ENCODE assay signal across 16 cellular contexts in the genomic region with DNA sequence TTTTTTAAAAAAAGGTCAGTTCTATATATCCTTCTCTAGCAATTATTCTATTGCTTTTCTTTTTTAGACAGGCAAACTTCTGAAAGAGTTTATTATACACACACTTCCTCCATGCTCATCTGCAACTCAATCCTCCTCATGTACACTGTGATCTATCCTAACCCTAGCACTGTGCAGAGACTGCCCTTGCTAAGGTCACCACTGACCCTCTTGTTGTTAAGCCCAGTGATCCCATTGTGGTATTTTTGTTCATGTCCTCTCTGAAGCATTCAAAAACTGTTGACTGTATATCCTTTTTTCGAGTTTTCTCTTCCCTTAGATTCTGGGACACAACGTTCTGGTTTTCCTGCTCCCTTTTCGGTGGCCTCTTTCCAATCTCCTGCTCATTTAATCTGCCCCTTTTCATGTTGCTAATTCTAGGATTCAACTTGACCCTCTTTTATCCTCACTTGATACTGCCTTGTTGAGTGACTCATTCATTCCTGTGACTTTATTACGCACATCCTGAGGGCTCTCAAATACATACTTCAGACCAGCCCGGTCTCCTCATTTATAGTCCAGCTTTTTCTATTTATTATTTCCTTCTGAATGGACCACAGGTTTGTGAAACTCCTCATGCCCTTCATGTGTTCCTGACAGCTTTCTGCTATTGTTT. TPM values are rescaled to one million over a fixed set of nuclear protein-coding genes. Genes with fewer than 3 reads are reported as not detected.
DNase-seq lines count a peak whose midpoint lies in the region; ATAC-seq, FAIRE-seq and TF ChIP-seq lines count a peak whose summit lies in the region.
"Had no signal": no experiment of that assay in that cellular context is flagged by ENCODE, and none has a peak within 500 bp of the region (broad histone marks: within the 10 kb centered on the region; RNA-seq: fewer than 3 reads in every experiment).

No MANE protein-coding gene starts in this region.

- H3K36me3 Mint-ChIP-seq in astrocyte (ENCODE audit: low read depth, unreplicated experiment) (no peaks in the 10 kb centered on the region), progenitor cell of endocrine pancreas (ENCODE audit: insufficient read depth) (no peaks in the 10 kb centered on the region)
- no peaks in the 10 kb centered on the region for H3K36me3 Mint-ChIP-seq in activated naive CD8-positive, alpha-beta T cell treated with anti-CD3 and anti-CD28 coated beads, Interleukin-2, amount 50 U/mL, for 24 hours (ENCODE audit: low read depth)
- H3K36me3 Mint-ChIP-seq: brain, naive B cell had no signal

- no peaks in the 10 kb centered on the region for H3K9me3 ChIP-seq in astrocyte (ENCODE audit: insufficient read depth, low read depth, low read length)
- H3K9me3 ChIP-seq in spleen: no peaks in the 10 kb centered on the region
- H3K9me3 ChIP-seq: Caco-2 had no signal

- H3K27me3 Mint-ChIP-seq in astrocyte (ENCODE audit: low read depth, unreplicated experiment) (no peaks in the 10 kb centered on the region), progenitor cell of endocrine pancreas (no peaks in the 10 kb centered on the region)
- H3K27me3 Mint-ChIP-seq in activated naive CD8-positive, alpha-beta T cell treated with anti-CD3 and anti-CD28 coated beads, Interleukin-2, amount 50 U/mL, for 24 hours: peaks cover 2% of the 10 kb centered on the region
- H3K27me3 Mint-ChIP-seq: brain had no signal

- H3K4me3 ChIP-seq in astrocyte (ENCODE audit: insufficient read depth, low read depth, low read length) (no peak overlapping the region), spleen (no peak overlapping the region)

- peaks cover 10% of the 10 kb centered on the region for H3K4me1 ChIP-seq in astrocyte (ENCODE audit: insufficient read depth, low read length)
- H3K4me1 ChIP-seq in spleen: peaks cover 0 to 9% (median 2%) of the 10 kb centered on the region in 6 donors
- H3K4me1 ChIP-seq: Caco-2 had no signal

- TF ChIP-seq CTCF in astrocyte (IDR thresholded peaks at IDR 0.05; ENCODE audit: insufficient read depth, low read depth, low read length): no peak
- TF ChIP-seq CTCF in spleen (IDR thresholded peaks at IDR 0.05 in 8 of 11, conservative IDR thresholded peaks at IDR 0.05 in 3 of 11): peak in 1 of 11 experiments; percentile 23
- no peak for TF ChIP-seq CTCF in progenitor cell of endocrine pancreas (IDR thresholded peaks at IDR 0.05; ENCODE audit: unreplicated experiment)

- H3K27ac Mint-ChIP-seq in astrocyte (ENCODE audit: unreplicated experiment) (no peak overlapping the region), progenitor cell of endocrine pancreas (no peak overlapping the region)
- no peak overlapping the region for H3K27ac Mint-ChIP-seq in activated naive CD8-positive, alpha-beta T cell treated with anti-CD3 and anti-CD28 coated beads, Interleukin-2, amount 50 U/mL, for 24 hours
- H3K27ac Mint-ChIP-seq: brain had no signal

- H3K27me3 ChIP-seq in astrocyte (ENCODE audit: insufficient read depth, low read length): no peaks in the 10 kb centered on the region
- H3K27me3 ChIP-seq in spleen (replicated peaks in 1 of 7): no peaks in the 10 kb centered on the region

- 57 to 69% (median 61%) methylated on average over 5 of the region's 5 CpGs for WGBS in spleen, 5 donors

- H2AFZ ChIP-seq in astrocyte (ENCODE audit: low read depth, low read length): peak overlapping the region; percentile 63

- no peak for TF ChIP-seq POLR2A in spleen (IDR thresholded peaks at IDR 0.05)

- peak; percentile 9 for FAIRE-seq in astrocyte (lab: Jason Lieb, UNC)

- no peaks in the 10 kb centered on the region for H4K20me1 ChIP-seq in astrocyte (ENCODE audit: insufficient read depth, low read length)

- ATAC-seq in activated naive CD8-positive, alpha-beta T cell treated with anti-CD3 and anti-CD28 coated beads, Interleukin-2, amount 50 U/mL, for 24 hours: no peak

- H3K36me3 ChIP-seq in astrocyte (ENCODE audit: insufficient read depth, low read length): no peaks in the 10 kb centered on the region
- no peaks in the 10 kb centered on the region for H3K36me3 ChIP-seq in spleen

- H3K4me2 ChIP-seq in astrocyte (ENCODE audit: low read length): peak overlapping the region; percentile 27

- intact Hi-C loops in spleen (cut with DNase I; ENCODE audit: low total_unique reads): no loop called here

- H3K4me3 Mint-ChIP-seq in astrocyte (ENCODE audit: unreplicated experiment) (no peak overlapping the region), progenitor cell of endocrine pancreas (ENCODE audit: low read depth) (no peak overlapping the region)
- no peak overlapping the region for H3K4me3 Mint-ChIP-seq in activated naive CD8-positive, alpha-beta T cell treated with anti-CD3 and anti-CD28 coated beads, Interleukin-2, amount 50 U/mL, for 24 hours
- H3K4me3 Mint-ChIP-seq: brain, naive B cell had no signal

- peak overlapping the region; percentile 47 for H3K27ac ChIP-seq in astrocyte (ENCODE audit: low read depth, low read length)
- peak overlapping the region in 7 of 8 donors; percentile 24 to 76 (median 70) for H3K27ac ChIP-seq in spleen
- H3K27ac ChIP-seq: 22Rv1 had no signal

- H3K9ac ChIP-seq in astrocyte (ENCODE audit: low read length): peak overlapping the region; percentile 20

- H3K4me1 Mint-ChIP-seq in astrocyte (ENCODE audit: low read depth, unreplicated experiment) (peaks cover 4% of the 10 kb centered on the region), progenitor cell of endocrine pancreas (ENCODE audit: low read depth) (no peaks in the 10 kb centered on the region)
- no peaks in the 10 kb centered on the region for H3K4me1 Mint-ChIP-seq in activated naive CD8-positive, alpha-beta T cell treated with anti-CD3 and anti-CD28 coated beads, Interleukin-2, amount 50 U/mL, for 24 hours
- H3K4me1 Mint-ChIP-seq: naive B cell had no signal

- DNase-seq in DMS153 (lab: John Stamatoyannopoulos, UW): peak; percentile 10
- no peak for DNase-seq in DMS153 treated with DMSO at 0.1 percent for 48 hours (lab: John Stamatoyannopoulos, UW; ENCODE audit: unreplicated experiment)
- peak; percentile 89 for DNase-seq in astrocyte (ENCODE audit: low read depth)
- peak; percentile 86 for DNase-seq in iris pigment epithelial cell (ENCODE audit: low read depth)
- no peak for DNase-seq in spleen
- DNase-seq in effector CD4-positive, alpha-beta T cell: no peak
- DNase-seq in activated naive CD8-positive, alpha-beta T cell treated with anti-CD3 and anti-CD28 coated beads, Interleukin-2, amount 50 U/mL, for 24 hours: no peak
- no peak for DNase-seq in progenitor cell of endocrine pancreas (ENCODE audit: low spot score, unreplicated experiment)
- DNase-seq: activated CD4-positive, alpha-beta T cell treated with anti-CD3 and anti-CD28 coated beads for 48 hours; activated T-cell treated with anti-CD3 and anti-CD28 coated beads, Interleukin-2, amount 50 U/mL, for 48 hours; Caco-2; naive B cell; NCI-H1436 treated with DMSO at 0.1 percent for 48 hours; trophoblast cell had no signal

- H3K9me3 Mint-ChIP-seq in astrocyte (ENCODE audit: unreplicated experiment): no peaks in the 10 kb centered on the region
- no peaks in the 10 kb centered on the region for H3K9me3 Mint-ChIP-seq in activated naive CD8-positive, alpha-beta T cell treated with anti-CD3 and anti-CD28 coated beads, Interleukin-2, amount 50 U/mL, for 24 hours
- H3K9me3 Mint-ChIP-seq in progenitor cell of endocrine pancreas (ENCODE audit: low read depth): no peaks in the 10 kb centered on the region
- H3K9me3 Mint-ChIP-seq: brain, naive B cell had no signal

- H3K79me2 ChIP-seq in astrocyte (ENCODE audit: insufficient read depth, low read length): no peaks in the 10 kb centered on the region

RNA-seq across cellular contexts. Expression of a gene that starts 53.9 kb away (rescaled TPM):
- total RNA-seq in astrocyte (2.2 and 2.5 TPM in 2 replicates), spleen (100 to 1,000 TPM in 6 of 7 donors, 10 to 100 TPM in 1; 57.7 to 252 (median 123) TPM), progenitor cell of endocrine pancreas (0.38 and 0.55 TPM in 2 replicates)
- polyA plus RNA-seq in spleen: 10 to 100 TPM in 1 of 3 donors, 1 to 10 TPM in 2; 3.7 to 12.3 (median 6.5) TPM

Comparison
In these comparisons a context has a peak if more than half of its experiments do, and no peak if none do; other contexts are left out.
1. DNase-seq: peak in DMS153 (single experiment), astrocyte (single experiment) and iris pigment epithelial cell (single experiment); none in DMS153 treated with DMSO at 0.1 percent for 48 hours (single experiment), spleen (single experiment), effector CD4-positive, alpha-beta T cell (single experiment), activated naive CD8-positive, alpha-beta T cell treated with anti-CD3 and anti-CD28 coated beads, Interleukin-2, amount 50 U/mL, for 24 hours (single experiment) and progenitor cell of endocrine pancreas (single experiment).
2. RNA of a gene that starts 53.9 kb away (total RNA-seq): 57.7 to 252 TPM in spleen; 2.2 to 2.5 TPM in astrocyte and 0.38 to 0.55 TPM in progenitor cell of endocrine pancreas; every median in the first group is over 10 times any median in the second.